15 cellular contexts compared by ENCODE assay signal in the genomic region with DNA sequence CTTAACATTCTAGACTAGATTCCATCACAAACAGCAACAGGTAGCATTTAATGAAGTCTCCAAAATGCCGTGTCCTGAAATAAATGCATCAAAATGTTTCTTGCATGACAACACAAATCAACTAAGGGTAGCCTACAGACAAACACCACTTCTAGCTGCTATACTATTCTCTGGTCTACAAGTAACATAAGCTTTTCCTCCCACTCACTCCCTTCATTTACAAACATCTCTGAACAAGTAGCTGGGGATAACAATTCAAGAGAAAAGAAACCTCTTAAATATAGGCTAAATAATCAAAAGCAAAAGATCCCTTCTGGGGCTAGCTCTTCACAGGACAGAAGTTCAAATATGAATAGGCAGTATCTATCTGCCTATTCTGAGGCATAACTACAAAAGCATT.
"Had no signal": no experiment of that assay in that cellular context is flagged by ENCODE, and none has a peak within 500 bp of the region (broad histone marks: within the 10 kb centered on the region; RNA-seq: fewer than 3 reads in every experiment).

No MANE protein-coding gene starts in this region.

- H3K36me3 ChIP-seq: adrenal gland, lower lobe of right lung, transverse colon had no signal

- H3K36me3 Mint-ChIP-seq: stimulated activated effector memory CD8-positive, alpha-beta T cell treated with anti-CD3 and anti-CD28 coated beads, Interleukin-12 subunit alpha, Interleukin-12 subunit beta, amount 100 ng/mL, for 72 hours had no signal

- ATAC-seq: activated T-helper 17 cell treated with anti-CD3 and anti-CD28 coated beads, Interleukin-2, amount 50 U/mL, for 72 hours; lower lobe of right lung; naive thymus-derived CD4-positive, alpha-beta T cell; right cardiac atrium; stimulated activated effector memory CD8-positive, alpha-beta T cell treated with anti-CD3 and anti-CD28 coated beads, Interleukin-12 subunit alpha, Interleukin-12 subunit beta, amount 100 ng/mL, for 72 hours had no signal

- H3K4me3 ChIP-seq: adrenal gland, lower lobe of right lung, transverse colon had no signal

- H3K27ac Mint-ChIP-seq: activated CD4-positive, alpha-beta T cell treated with anti-CD3 and anti-CD28 coated beads, Interleukin-2, amount 10 ng/mL, durations not matched to agents 24 days and 14 days; activated naive CD4-positive, alpha-beta T cell treated with anti-CD3 and anti-CD28 coated beads for 36 hours; activated T-helper 17 cell treated with anti-CD3 and anti-CD28 coated beads, Interleukin-2, amount 50 U/mL, for 72 hours; naive thymus-derived CD4-positive, alpha-beta T cell; progenitor cell of endocrine pancreas; stimulated activated effector memory CD8-positive, alpha-beta T cell treated with anti-CD3 and anti-CD28 coated beads, Interleukin-12 subunit alpha, Interleukin-12 subunit beta, amount 100 ng/mL, for 72 hours had no signal

- H3K27me3 ChIP-seq: adrenal gland, transverse colon had no signal

- H3K27ac ChIP-seq: adrenal gland, lower lobe of right lung, transverse colon had no signal

- H3K27me3 Mint-ChIP-seq: activated T-helper 17 cell treated with anti-CD3 and anti-CD28 coated beads, Interleukin-2, amount 50 U/mL, for 72 hours; progenitor cell of endocrine pancreas had no signal

- H3K9me3 Mint-ChIP-seq: activated naive CD4-positive, alpha-beta T cell treated with anti-CD3 and anti-CD28 coated beads for 36 hours; activated T-helper 17 cell treated with anti-CD3 and anti-CD28 coated beads, Interleukin-2, amount 50 U/mL, for 72 hours; stimulated activated effector memory CD8-positive, alpha-beta T cell treated with anti-CD3 and anti-CD28 coated beads, Interleukin-12 subunit alpha, Interleukin-12 subunit beta, amount 100 ng/mL, for 72 hours had no signal

- H3K4me3 Mint-ChIP-seq: activated CD4-positive, alpha-beta T cell treated with anti-CD3 and anti-CD28 coated beads, Interleukin-2, amount 10 ng/mL, durations not matched to agents 24 days and 14 days; activated naive CD4-positive, alpha-beta T cell treated with anti-CD3 and anti-CD28 coated beads for 36 hours; activated T-helper 17 cell treated with anti-CD3 and anti-CD28 coated beads, Interleukin-2, amount 50 U/mL, for 72 hours; stimulated activated effector memory CD8-positive, alpha-beta T cell treated with anti-CD3 and anti-CD28 coated beads, Interleukin-12 subunit alpha, Interleukin-12 subunit beta, amount 100 ng/mL, for 72 hours had no signal

- DNase-seq: activated CD4-positive, alpha-beta T cell treated with anti-CD3 and anti-CD28 coated beads, Interleukin-2, amount 10 ng/mL, durations not matched to agents 24 days and 14 days; activated naive CD4-positive, alpha-beta T cell treated with anti-CD3 and anti-CD28 coated beads for 36 hours; activated T-cell treated with anti-CD3 and anti-CD28 coated beads for 4 hours; adrenal gland; caudate nucleus; effector memory CD4-positive, alpha-beta T cell; hypothalamus; lower lobe of right lung; naive thymus-derived CD4-positive, alpha-beta T cell; nucleus accumbens; right cardiac atrium; transverse colon had no signal

- H3K9me3 ChIP-seq: adrenal gland, lower lobe of right lung, transverse colon had no signal
